ENCODE assay signal across 14 cellular contexts in the genomic region with DNA sequence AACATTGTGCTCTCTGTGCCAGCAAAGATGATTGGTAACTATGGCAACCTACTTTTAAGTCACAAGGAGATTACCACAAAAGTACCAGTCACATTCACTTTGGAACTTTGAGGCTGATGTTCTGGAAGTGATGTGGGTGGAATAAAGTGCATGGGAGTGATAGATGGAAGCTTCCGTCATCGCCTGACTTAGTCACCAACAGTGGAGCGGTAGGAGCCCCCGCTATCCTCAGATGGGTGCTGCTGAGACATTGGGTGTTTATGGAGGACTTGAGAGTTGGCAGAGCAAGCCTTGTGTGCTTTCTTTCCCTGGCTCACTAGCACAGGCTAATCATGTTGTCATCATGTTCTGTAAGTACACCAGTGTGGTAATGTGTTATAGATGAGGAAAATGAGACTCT. TPM values are rescaled to one million over a fixed set of nuclear protein-coding genes. Genes with fewer than 3 reads are reported as not detected.
DNase-seq lines count a peak whose midpoint lies in the region; ATAC-seq, FAIRE-seq and TF ChIP-seq lines count a peak whose summit lies in the region.
"Had no signal": no experiment of that assay in that cellular context is flagged by ENCODE, and none has a peak within 500 bp of the region (broad histone marks: within the 10 kb centered on the region; RNA-seq: fewer than 3 reads in every experiment).

No MANE protein-coding gene starts in this region.

- peaks cover 5 to 13% of the 10 kb centered on the region in 2 donors for H3K4me1 ChIP-seq in kidney (ENCODE audit: control insufficient read depth in 1 of 2, insufficient read depth in 1 of 2, low read depth in 1 of 2, low read length in 2 of 2)
- H3K4me1 ChIP-seq in esophagus squamous epithelium, result peaks cover 14 to 18% (median 14%) of the 10 kb centered on the region in 3 donors

- no peak for TF ChIP-seq CTCF in activated CD8-positive, alpha-beta T cell treated with anti-CD3 and anti-CD28 coated beads for 36 hours (IDR thresholded peaks at IDR 0.05)
- TF ChIP-seq CTCF in kidney (IDR thresholded peaks at IDR 0.05; ENCODE audit: borderline replicate concordance, extremely low read depth, insufficient read depth) (no peak), esophagus squamous epithelium (IDR thresholded peaks at IDR 0.05) (no peak)

- intact Hi-C loops in activated CD8-positive, alpha-beta T cell treated with anti-CD3 and anti-CD28 coated beads for 36 hours (cut with micrococcal nuclease), result no loop called here
- intact Hi-C loops in kidney (cut with DNase I) (no loop called here), esophagus squamous epithelium (cut with DNase I) (no loop called here)

- no peaks in the 10 kb centered on the region for H3K9me3 Mint-ChIP-seq in activated CD8-positive, alpha-beta T cell treated with anti-CD3 and anti-CD28 coated beads for 36 hours
- no peaks in the 10 kb centered on the region for H3K9me3 Mint-ChIP-seq in activated CD8-positive, alpha-beta T cell treated with anti-CD3 and anti-CD28 coated beads, Interleukin-2, amount 10 ng/mL, durations not matched to agents 7 days and 5 days (ENCODE audit: insufficient read depth)
- no peaks in the 10 kb centered on the region for H3K9me3 Mint-ChIP-seq in activated T-helper 17 cell treated with anti-CD3 and anti-CD28 coated beads, Interleukin-2, amount 50 U/mL, for 72 hours

- no peaks in the 10 kb centered on the region for H3K27me3 ChIP-seq in esophagus squamous epithelium
- H3K27me3 ChIP-seq: cardiac muscle cell, heart left ventricle had no signal

- peak; percentile 9 for DNase-seq in activated CD8-positive, alpha-beta T cell treated with anti-CD3 and anti-CD28 coated beads for 36 hours
- no peak for DNase-seq in activated CD8-positive, alpha-beta T cell treated with anti-CD3 and anti-CD28 coated beads, Interleukin-2, amount 10 ng/mL, durations not matched to agents 7 days and 5 days
- DNase-seq in kidney (peak; percentile 1), iPS-NIHi7 (ENCODE audit: extremely low spot score) (no peak), NCI-H1092 treated with DMSO at 0.1 percent for 48 hours (lab: John Stamatoyannopoulos, UW) (no peak), esophagus squamous epithelium (lab: John Stamatoyannopoulos, UW) (no peak)
- peak in 2 of 3 donors; percentile 18 to 40 for DNase-seq in stimulated activated CD4-positive, alpha-beta T cell treated with anti-CD3 and anti-CD28 coated beads, TNF-alpha, amount 100 ng/mL, for 48 hours (ENCODE audit: low read depth in 3 of 3)
- DNase-seq: Calu3, heart left ventricle, MV-4-11, SHP77 had no signal

- CTCF ChIA-PET in activated CD8-positive, alpha-beta T cell treated with anti-CD3 and anti-CD28 coated beads for 36 hours (lab: Charles Lee), result no interaction called here
- CTCF ChIA-PET in activated CD8-positive, alpha-beta T cell treated with anti-CD3 and anti-CD28 coated beads, Interleukin-2, amount 10 ng/mL, durations not matched to agents 7 days and 5 days (lab: Charles Lee), result interaction anchor here (1.3 kb wide), 1 partner anchor 76 kb away, joined by 4 read pairs; no protein-coding TSS in a partner anchor

- no peaks in the 10 kb centered on the region for H3K27me3 Mint-ChIP-seq in activated CD8-positive, alpha-beta T cell treated with anti-CD3 and anti-CD28 coated beads for 36 hours
- no peaks in the 10 kb centered on the region for H3K27me3 Mint-ChIP-seq in activated CD8-positive, alpha-beta T cell treated with anti-CD3 and anti-CD28 coated beads, Interleukin-2, amount 10 ng/mL, durations not matched to agents 7 days and 5 days (ENCODE audit: low read depth)
- no peaks in the 10 kb centered on the region for H3K27me3 Mint-ChIP-seq in activated T-helper 17 cell treated with anti-CD3 and anti-CD28 coated beads, Interleukin-2, amount 50 U/mL, for 72 hours

- POLR2A ChIA-PET in activated CD8-positive, alpha-beta T cell treated with anti-CD3 and anti-CD28 coated beads for 36 hours (lab: Charles Lee), result interaction anchor here (0.8 kb wide), 1 partner anchor 12 kb away, joined by 3 read pairs; no protein-coding TSS in a partner anchor
- POLR2A ChIA-PET in activated CD8-positive, alpha-beta T cell treated with anti-CD3 and anti-CD28 coated beads, Interleukin-2, amount 10 ng/mL, durations not matched to agents 7 days and 5 days (lab: Charles Lee), result no interaction called here

- whole genome bisulfite sequencing in esophagus squamous epithelium, 2 donors, result 88 to 89% methylated on average over 4 of the region's 4 CpGs

- FAIRE-seq in kidney (lab: Jason Lieb, UNC), result no peak

- no peak overlapping the region for H3K9ac ChIP-seq in kidney (ENCODE audit: low read length in 2 of 2)

- H3K27ac Mint-ChIP-seq in activated CD8-positive, alpha-beta T cell treated with anti-CD3 and anti-CD28 coated beads for 36 hours, result peak overlapping the region; percentile 32
- H3K27ac Mint-ChIP-seq in activated CD8-positive, alpha-beta T cell treated with anti-CD3 and anti-CD28 coated beads, Interleukin-2, amount 10 ng/mL, durations not matched to agents 7 days and 5 days, result no peak overlapping the region
- peak overlapping the region; percentile 92 for H3K27ac Mint-ChIP-seq in activated T-helper 17 cell treated with anti-CD3 and anti-CD28 coated beads, Interleukin-2, amount 50 U/mL, for 72 hours

- ATAC-seq in activated CD8-positive, alpha-beta T cell treated with anti-CD3 and anti-CD28 coated beads for 36 hours, result no peak
- ATAC-seq in activated CD8-positive, alpha-beta T cell treated with anti-CD3 and anti-CD28 coated beads, Interleukin-2, amount 10 ng/mL, durations not matched to agents 7 days and 5 days, result no peak
- peak; percentile 64 for ATAC-seq in activated T-helper 17 cell treated with anti-CD3 and anti-CD28 coated beads, Interleukin-2, amount 50 U/mL, for 72 hours (replicated peaks)
- ATAC-seq: heart left ventricle had no signal

- no peak for TF ChIP-seq POLR2A in esophagus squamous epithelium (IDR thresholded peaks at IDR 0.05)

- no peaks in the 10 kb centered on the region for H3K9me3 ChIP-seq in kidney (ENCODE audit: control insufficient read depth in 1 of 2, low read length in 2 of 2)
- no peaks in the 10 kb centered on the region for H3K9me3 ChIP-seq in esophagus squamous epithelium
- H3K9me3 ChIP-seq: heart left ventricle, thoracic aorta had no signal

- H3K27ac ChIP-seq in kidney (ENCODE audit: low read depth in 2 of 2, low read length in 2 of 2), result no peak overlapping the region
- H3K27ac ChIP-seq in esophagus squamous epithelium, result no peak overlapping the region
- H3K27ac ChIP-seq: cardiac muscle cell, heart left ventricle, thoracic aorta had no signal

- H3K4me3 Mint-ChIP-seq in activated CD8-positive, alpha-beta T cell treated with anti-CD3 and anti-CD28 coated beads for 36 hours, result no peak overlapping the region
- no peak overlapping the region for H3K4me3 Mint-ChIP-seq in activated CD8-positive, alpha-beta T cell treated with anti-CD3 and anti-CD28 coated beads, Interleukin-2, amount 10 ng/mL, durations not matched to agents 7 days and 5 days
- peak overlapping the region; percentile 25 for H3K4me3 Mint-ChIP-seq in activated T-helper 17 cell treated with anti-CD3 and anti-CD28 coated beads, Interleukin-2, amount 50 U/mL, for 72 hours

- peaks cover 17% of the 10 kb centered on the region for H3K36me3 Mint-ChIP-seq in activated CD8-positive, alpha-beta T cell treated with anti-CD3 and anti-CD28 coated beads for 36 hours (ENCODE audit: low read depth)
- peaks cover 24% of the 10 kb centered on the region for H3K36me3 Mint-ChIP-seq in activated CD8-positive, alpha-beta T cell treated with anti-CD3 and anti-CD28 coated beads, Interleukin-2, amount 10 ng/mL, durations not matched to agents 7 days and 5 days (ENCODE audit: low read depth)
- H3K36me3 Mint-ChIP-seq in activated T-helper 17 cell treated with anti-CD3 and anti-CD28 coated beads, Interleukin-2, amount 50 U/mL, for 72 hours (ENCODE audit: low read depth), result peaks cover 72% of the 10 kb centered on the region

- H3K4me1 Mint-ChIP-seq in activated CD8-positive, alpha-beta T cell treated with anti-CD3 and anti-CD28 coated beads for 36 hours (ENCODE audit: low read depth), result peaks cover 36% of the 10 kb centered on the region
- H3K4me1 Mint-ChIP-seq in activated CD8-positive, alpha-beta T cell treated with anti-CD3 and anti-CD28 coated beads, Interleukin-2, amount 10 ng/mL, durations not matched to agents 7 days and 5 days (ENCODE audit: low read depth), result peaks cover 25% of the 10 kb centered on the region
- peaks cover 34% of the 10 kb centered on the region for H3K4me1 Mint-ChIP-seq in activated T-helper 17 cell treated with anti-CD3 and anti-CD28 coated beads, Interleukin-2, amount 50 U/mL, for 72 hours

- H3K36me3 ChIP-seq in kidney (ENCODE audit: control insufficient read depth in 1 of 2, insufficient read depth in 2 of 2, low read length in 2 of 2), result peaks cover 18 to 23% of the 10 kb centered on the region in 2 donors
- H3K36me3 ChIP-seq in esophagus squamous epithelium, result peaks cover 8 to 72% (median 14%) of the 10 kb centered on the region in 3 donors
- H3K36me3 ChIP-seq: cardiac muscle cell had no signal

- no peak overlapping the region for H3K4me3 ChIP-seq in kidney (ENCODE audit: low read length in 2 of 2)
- H3K4me3 ChIP-seq in esophagus squamous epithelium, result no peak overlapping the region
- H3K4me3 ChIP-seq: cardiac muscle cell, heart left ventricle, thoracic aorta had no signal

RNA-seq across cellular contexts. Expression of a gene that starts 4.6 kb away (rescaled TPM):
- 10 to 100 TPM; 82.9 to 88.7 TPM for total RNA-seq in activated CD8-positive, alpha-beta T cell treated with anti-CD3 and anti-CD28 coated beads for 36 hours
- 10 to 100 TPM; 90.8 to 97.2 TPM for total RNA-seq in activated CD8-positive, alpha-beta T cell treated with anti-CD3 and anti-CD28 coated beads, Interleukin-2, amount 10 ng/mL, durations not matched to agents 7 days and 5 days
- total RNA-seq in activated T-helper 17 cell treated with anti-CD3 and anti-CD28 coated beads, Interleukin-2, amount 50 U/mL, for 72 hours, result 10 to 100 TPM; 81.9 to 86.4 TPM
- total RNA-seq in kidney, result 64.6 TPM
- polyA plus RNA-seq in kidney (ENCODE audit: insufficient read depth, low read depth, low replicate concordance), result 94.9 TPM
- 100 to 1,000 TPM in 1 of 4 donors, 10 to 100 TPM in 3; 53.5 to 108 (median 63.3) TPM for total RNA-seq in esophagus squamous epithelium

RNA-seq across cellular contexts. Expression of a gene that starts 5.6 kb away (rescaled TPM):
- 10 to 100 TPM; 71.3 to 74.8 TPM for total RNA-seq in activated CD8-positive, alpha-beta T cell treated with anti-CD3 and anti-CD28 coated beads for 36 hours
- 10 to 100 TPM; 46.7 to 52.4 TPM for total RNA-seq in activated CD8-positive, alpha-beta T cell treated with anti-CD3 and anti-CD28 coated beads, Interleukin-2, amount 10 ng/mL, durations not matched to agents 7 days and 5 days
- 10 to 100 TPM; 71.0 to 73.6 TPM for total RNA-seq in activated T-helper 17 cell treated with anti-CD3 and anti-CD28 coated beads, Interleukin-2, amount 50 U/mL, for 72 hours
- total RNA-seq in kidney (26.0 TPM), esophagus squamous epithelium (1 to 10 TPM; 3.4 to 8.9 (median 5.6) TPM)
- 3.1 TPM for polyA plus RNA-seq in kidney (ENCODE audit: insufficient read depth, low read depth, low replicate concordance)

RNA-seq across cellular contexts. Expression of a gene that starts 33.6 kb away (rescaled TPM):
- 1 to 10 TPM; 5.1 to 5.4 TPM for total RNA-seq in activated CD8-positive, alpha-beta T cell treated with anti-CD3 and anti-CD28 coated beads for 36 hours
- under 1 TPM; 0.29 to 0.31 TPM for total RNA-seq in activated CD8-positive, alpha-beta T cell treated with anti-CD3 and anti-CD28 coated beads, Interleukin-2, amount 10 ng/mL, durations not matched to agents 7 days and 5 days
- total RNA-seq in activated T-helper 17 cell treated with anti-CD3 and anti-CD28 coated beads, Interleukin-2, amount 50 U/mL, for 72 hours, result 10 to 100 TPM in 1 of 2 donors, 1 to 10 TPM in 1; 1.6 to 12.8 TPM
- total RNA-seq in kidney, result 1.9 TPM
- polyA plus RNA-seq in kidney (ENCODE audit: insufficient read depth, low read depth, low replicate concordance), result 1.1 TPM
- total RNA-seq in esophagus squamous epithelium, result under 1 TPM in 1 of 4 donors, not detected in 3; 0.59 TPM

RNA-seq across cellular contexts. Expression of a gene that starts 52.8 kb away (rescaled TPM):
- 10 to 100 TPM; 33.2 to 36.6 TPM for total RNA-seq in activated CD8-positive, alpha-beta T cell treated with anti-CD3 and anti-CD28 coated beads for 36 hours
- total RNA-seq in activated CD8-positive, alpha-beta T cell treated with anti-CD3 and anti-CD28 coated beads, Interleukin-2, amount 10 ng/mL, durations not matched to agents 7 days and 5 days, result 10 to 100 TPM; 24.1 to 26.3 TPM
- total RNA-seq in activated T-helper 17 cell treated with anti-CD3 and anti-CD28 coated beads, Interleukin-2, amount 50 U/mL, for 72 hours, result 10 to 100 TPM; 36.4 to 86.5 TPM
- total RNA-seq in kidney (41.5 TPM), esophagus squamous epithelium (10 to 100 TPM; 27.7 to 37.0 (median 35.4) TPM)
- 24.3 TPM for polyA plus RNA-seq in kidney (ENCODE audit: insufficient read depth, low read depth, low replicate concordance)

Comparison
In these comparisons a context has a peak if more than half of its experiments do, and no peak if none do; other contexts are left out.
1. DNase-seq: peak in activated CD8-positive, alpha-beta T cell treated with anti-CD3 and anti-CD28 coated beads for 36 hours (single experiment), kidney (single experiment) and stimulated activated CD4-positive, alpha-beta T cell treated with anti-CD3 and anti-CD28 coated beads, TNF-alpha, amount 100 ng/mL, for 48 hours (2 of 3); none in activated CD8-positive, alpha-beta T cell treated with anti-CD3 and anti-CD28 coated beads, Interleukin-2, amount 10 ng/mL, durations not matched to agents 7 days and 5 days (single experiment), iPS-NIHi7 (single experiment), NCI-H1092 treated with DMSO at 0.1 percent for 48 hours (single experiment) and esophagus squamous epithelium (single experiment).